Comparison of ENCODE assay signal across 9 cellular contexts in genomic region chr3:158106773-158107461, GRCh38. TPM values are rescaled to one million over a fixed set of nuclear protein-coding genes. Genes with fewer than 3 reads are reported as not detected.
A peak's percentile ranks its signal among the peaks of the same experiment; 100 is the strongest.
DNase-seq lines count a peak whose midpoint lies in the region; ATAC-seq and TF ChIP-seq lines count a peak whose summit lies in the region.
"Had no signal": no experiment of that assay in that cellular context is flagged by ENCODE, and none has a peak within 500 bp of the region (broad histone marks: within the 10 kb centered on the region; RNA-seq: fewer than 3 reads in every experiment).

No MANE protein-coding gene starts in this region.

- no peak for DNase-seq in BJ (ENCODE audit: low read depth)
- peak; percentile 22 for DNase-seq in RPMI8226
- no peak for DNase-seq in esophagus muscularis mucosa (ENCODE audit: extremely low spot score)
- no peak for DNase-seq in stimulated activated naive B cell treated with anti-CD40 and anti-IgM and Interleukin-4, amounts not matched to agents 10 μg/mL and 1 μg/mL and 100 μg/mL, for 72 hours
- no peak for DNase-seq in germinal center (ENCODE audit: low spot score)
- no peak for DNase-seq in CD1c-positive myeloid dendritic cell (ENCODE audit: extremely low spot score)

- intact Hi-C loops in esophagus muscularis mucosa (cut with DNase I), result no loop called here

- TF ChIP-seq POLR2A in esophagus muscularis mucosa (IDR thresholded peaks at IDR 0.05; ENCODE audit: low read depth), result no peak
- TF ChIP-seq POLR2A in gastroesophageal sphincter (IDR thresholded peaks at IDR 0.05), result no peak

- TF ChIP-seq EP300 in esophagus muscularis mucosa (IDR thresholded peaks at IDR 0.05), result no peak
- no peak for TF ChIP-seq EP300 in gastroesophageal sphincter (IDR thresholded peaks at IDR 0.05)

- no peak overlapping the region for H3K27ac ChIP-seq in esophagus muscularis mucosa (replicated peaks in 1 of 4)
- H3K27ac ChIP-seq in gastroesophageal sphincter, result no peak overlapping the region

- 8% methylated on average over 37 of the region's 37 CpGs for WGBS in esophagus muscularis mucosa
- 5 to 6% methylated on average over 28 to 35 of the region's 37 CpGs for WGBS in gastroesophageal sphincter (ENCODE audit: low coverage in 1 of 2), 2 donors

- H3K27ac Mint-ChIP-seq in stimulated activated naive B cell treated with anti-CD40 and anti-IgM and Interleukin-4, amounts not matched to agents 10 μg/mL and 1 μg/mL and 100 μg/mL, for 72 hours, result peak overlapping the region; percentile 60

- peaks cover 0 to 3% (median 0%) of the 10 kb centered on the region in 4 donors for H3K9me3 ChIP-seq in esophagus muscularis mucosa
- no peaks in the 10 kb centered on the region for H3K9me3 ChIP-seq in gastroesophageal sphincter

- no peaks in the 10 kb centered on the region for H3K27me3 ChIP-seq in BJ (ENCODE audit: control insufficient read depth, insufficient read depth, low read length)
- H3K27me3 ChIP-seq in esophagus muscularis mucosa, result peaks cover 15 to 73% (median 64%) of the 10 kb centered on the region in 4 donors
- peaks cover 74% of the 10 kb centered on the region for H3K27me3 ChIP-seq in gastroesophageal sphincter

- POLR2A ChIA-PET in BJ (lab: Charles Lee), result no interaction called here

- H3K4me3 Mint-ChIP-seq in stimulated activated naive B cell treated with anti-CD40 and anti-IgM and Interleukin-4, amounts not matched to agents 10 μg/mL and 1 μg/mL and 100 μg/mL, for 72 hours, result peak overlapping the region; percentile 79 to 90

- H3K4me1 ChIP-seq in esophagus muscularis mucosa (peaks cover 46 to 75% (median 65%) of the 10 kb centered on the region in 4 donors), gastroesophageal sphincter (peaks cover 3 to 69% (median 29%) of the 10 kb centered on the region in 3 donors)

- CTCF ChIA-PET in BJ (lab: Yijun Ruan, JAX), result interaction anchor here (0.6 to 1.4 kb wide), 5 partner anchors 12 to 501 kb away, joined by 3 to 5 read pairs (median 3); no protein-coding TSS in a partner anchor

- H3K4me3 ChIP-seq in BJ (ENCODE audit: low read depth, low read length) (peak overlapping the region; percentile 62), GM12875 (ENCODE audit: low read depth, low read length) (peak overlapping the region; percentile 44), esophagus muscularis mucosa (peak overlapping the region; percentile 37 to 64 (median 51)), gastroesophageal sphincter (peak overlapping the region in 1 of 2 donors; percentile 51)

- H3K27me3 Mint-ChIP-seq in stimulated activated naive B cell treated with anti-CD40 and anti-IgM and Interleukin-4, amounts not matched to agents 10 μg/mL and 1 μg/mL and 100 μg/mL, for 72 hours, result peaks cover 53 to 54% of the 10 kb centered on the region in 2 donors

- H3K9me3 Mint-ChIP-seq in stimulated activated naive B cell treated with anti-CD40 and anti-IgM and Interleukin-4, amounts not matched to agents 10 μg/mL and 1 μg/mL and 100 μg/mL, for 72 hours, result peaks cover 5 to 8% of the 10 kb centered on the region in 2 donors

- H3K4me1 Mint-ChIP-seq in stimulated activated naive B cell treated with anti-CD40 and anti-IgM and Interleukin-4, amounts not matched to agents 10 μg/mL and 1 μg/mL and 100 μg/mL, for 72 hours, result peaks cover 39 to 69% of the 10 kb centered on the region in 2 donors

- no peak for ATAC-seq in stimulated activated naive B cell treated with anti-CD40 and anti-IgM and Interleukin-4, amounts not matched to agents 10 μg/mL and 1 μg/mL and 100 μg/mL, for 72 hours (replicated peaks)
- ATAC-seq in gastroesophageal sphincter, result no peak

- peaks cover 6 to 16% of the 10 kb centered on the region in 2 donors for H3K36me3 Mint-ChIP-seq in stimulated activated naive B cell treated with anti-CD40 and anti-IgM and Interleukin-4, amounts not matched to agents 10 μg/mL and 1 μg/mL and 100 μg/mL, for 72 hours

- no peak for TF ChIP-seq CTCF in BJ (IDR thresholded peaks at IDR 0.05; ENCODE audit: insufficient read depth, low read depth, low read length)
- no peak for TF ChIP-seq CTCF in GM12875 (IDR thresholded peaks at IDR 0.05; ENCODE audit: borderline replicate concordance, insufficient read depth, low read depth, low read length)
- TF ChIP-seq CTCF in esophagus muscularis mucosa (IDR thresholded peaks at IDR 0.05), result no peak
- no peak for TF ChIP-seq CTCF in gastroesophageal sphincter (IDR thresholded peaks at IDR 0.05)

- H3K36me3 ChIP-seq in BJ (ENCODE audit: control insufficient read depth, insufficient read depth, low read length) (no peaks in the 10 kb centered on the region), esophagus muscularis mucosa (no peaks in the 10 kb centered on the region), gastroesophageal sphincter (no peaks in the 10 kb centered on the region)

RNA-seq across cellular contexts. Expression of gene SHOX2, which starts 0.7 kb away (rescaled TPM):
- polyA plus RNA-seq in BJ (2011; rRNA removed), result 11.9 and 13.6 TPM in 2 replicates
- 3.8 and 4.7 TPM in 2 replicates for polyA minus RNA-seq in BJ (2011; rRNA and poly(A)+ RNA removed)
- 1 to 10 TPM in 2 of 4 donors, under 1 TPM in 2; 0.32 to 2.0 (median 0.95) TPM for total RNA-seq in esophagus muscularis mucosa
- total RNA-seq in gastroesophageal sphincter, result 1 to 10 TPM in 1 of 4 donors, under 1 TPM in 3; 0.10 to 3.2 (median 0.35) TPM
- total RNA-seq: glomerular endothelial cell had no signal

RNA-seq across cellular contexts. Expression of gene RSRC1, which starts 3.0 kb away (rescaled TPM):
- polyA plus RNA-seq in BJ (2011; rRNA removed), result 2.7 and 7.6 TPM in 2 replicates
- 6.2 and 10.2 TPM in 2 replicates for polyA minus RNA-seq in BJ (2011; rRNA and poly(A)+ RNA removed)
- total RNA-seq in esophagus muscularis mucosa (10 to 100 TPM; 33.1 to 57.3 (median 40.6) TPM), gastroesophageal sphincter (10 to 100 TPM; 40.6 to 66.0 (median 43.9) TPM)
